Comparison of ENCODE assay signal across 8 cellular contexts in the genomic region with DNA sequence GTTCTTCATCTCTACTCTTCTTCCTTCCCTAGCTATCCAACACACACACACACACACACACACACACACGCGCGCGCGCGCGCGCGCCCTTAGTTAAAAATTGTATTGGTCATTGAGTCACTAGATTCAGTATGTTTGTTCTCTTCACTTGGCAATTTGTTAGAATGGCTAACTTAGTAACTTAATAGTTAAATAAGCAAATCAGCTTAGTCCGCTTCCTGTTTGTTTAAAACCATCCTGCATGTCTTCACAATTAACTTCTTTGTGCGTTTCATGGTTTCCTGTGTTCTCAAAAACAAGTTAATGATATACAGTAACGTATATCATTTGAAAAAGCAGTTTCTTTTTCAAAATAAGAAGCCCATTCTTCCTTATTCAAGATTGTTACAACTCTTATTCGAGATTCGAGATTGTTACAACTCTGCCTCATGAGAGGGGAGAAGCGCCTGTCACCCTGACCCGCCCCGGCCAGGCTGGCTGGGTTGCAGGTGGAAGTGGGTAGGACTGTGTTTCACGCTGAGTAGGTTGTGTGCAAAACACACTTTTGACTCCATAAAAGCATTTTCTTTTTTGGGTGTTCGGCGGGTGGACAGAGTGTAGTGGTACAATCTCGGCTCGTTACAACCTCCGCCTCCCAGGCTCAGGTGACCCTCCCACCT. TPM values are rescaled to one million over a fixed set of nuclear protein-coding genes. Genes with fewer than 3 reads are reported as not detected.
A peak's percentile ranks its signal among the peaks of the same experiment; 100 is the strongest.
DNase-seq lines count a peak whose midpoint lies in the region; ATAC-seq, FAIRE-seq and TF ChIP-seq lines count a peak whose summit lies in the region.

No MANE protein-coding gene starts in this region.

- no peaks in the 10 kb centered on the region for H3K27me3 Mint-ChIP-seq in activated T-helper 1 cell treated with anti-CD3 and anti-CD28 coated beads, Interleukin-12 subunit alpha, Interleukin-12 subunit beta, Interleukin-2, Interleukin-4 antibody, amounts not matched to agents 30 ng/mL and 10 ng/mL and 1 ng/mL, durations not matched to agents 14 hours and 24 hours and 36 hours (ENCODE audit: insufficient read depth)
- no peaks in the 10 kb centered on the region for H3K27me3 Mint-ChIP-seq in nephron (ENCODE audit: low read depth)

- TF ChIP-seq POLR2A in GM12891 (IDR thresholded peaks at IDR 0.05; ENCODE audit: low read depth, low read length) = no peak

- H3K4me3 Mint-ChIP-seq in activated T-helper 1 cell treated with anti-CD3 and anti-CD28 coated beads, Interleukin-12 subunit alpha, Interleukin-12 subunit beta, Interleukin-2, Interleukin-4 antibody, amounts not matched to agents 30 ng/mL and 10 ng/mL and 1 ng/mL, durations not matched to agents 14 hours and 24 hours and 36 hours = peak overlapping the region; percentile 58
- no peak overlapping the region for H3K4me3 Mint-ChIP-seq in nephron

- no peak for FAIRE-seq in GM12891 (lab: Jason Lieb, UNC)

- intact Hi-C loops in activated T-helper 1 cell treated with anti-CD3 and anti-CD28 coated beads, Interleukin-12 subunit alpha, Interleukin-12 subunit beta, Interleukin-2, Interleukin-4 antibody, amounts not matched to agents 30 ng/mL and 10 ng/mL and 1 ng/mL, durations not matched to agents 14 hours and 24 hours and 36 hours (cut with micrococcal nuclease) = no loop called here

- H3K4me1 Mint-ChIP-seq in activated T-helper 1 cell treated with anti-CD3 and anti-CD28 coated beads, Interleukin-12 subunit alpha, Interleukin-12 subunit beta, Interleukin-2, Interleukin-4 antibody, amounts not matched to agents 30 ng/mL and 10 ng/mL and 1 ng/mL, durations not matched to agents 14 hours and 24 hours and 36 hours (ENCODE audit: low read depth) = peaks cover 10% of the 10 kb centered on the region
- peaks cover 11% of the 10 kb centered on the region for H3K4me1 Mint-ChIP-seq in nephron

- DNase-seq in activated T-helper 1 cell treated with anti-CD3 and anti-CD28 coated beads, Interleukin-12 subunit alpha, Interleukin-12 subunit beta, Interleukin-2, Interleukin-4 antibody, amounts not matched to agents 30 ng/mL and 10 ng/mL and 1 ng/mL, durations not matched to agents 14 hours and 24 hours and 36 hours (ENCODE audit: low spot score) = no peak
- DNase-seq in left lobe of liver (ENCODE audit: low spot score) (no peak), NCI-H187 (lab: John Stamatoyannopoulos, UW) (no peak), GM12891 (ENCODE audit: insufficient read length, low spot score) (no peak), NCI-H510A (lab: John Stamatoyannopoulos, UW) (no peak)

- no peak for TF ChIP-seq CTCF in nephron (IDR thresholded peaks at IDR 0.05; ENCODE audit: unreplicated experiment in 3 of 3)

- ATAC-seq in GM18907 (IDR thresholded peaks at IDR 0.05; ENCODE audit: unreplicated experiment) (peak; percentile 65), HG03135 (IDR thresholded peaks at IDR 0.05; ENCODE audit: unreplicated experiment) (peak; percentile 56), left lobe of liver (no peak)

- H3K36me3 Mint-ChIP-seq in activated T-helper 1 cell treated with anti-CD3 and anti-CD28 coated beads, Interleukin-12 subunit alpha, Interleukin-12 subunit beta, Interleukin-2, Interleukin-4 antibody, amounts not matched to agents 30 ng/mL and 10 ng/mL and 1 ng/mL, durations not matched to agents 14 hours and 24 hours and 36 hours (ENCODE audit: low read depth) = peaks cover 3% of the 10 kb centered on the region
- H3K36me3 Mint-ChIP-seq in nephron (ENCODE audit: low read depth) = peaks cover 22% of the 10 kb centered on the region

- no peaks in the 10 kb centered on the region for H3K9me3 Mint-ChIP-seq in activated T-helper 1 cell treated with anti-CD3 and anti-CD28 coated beads, Interleukin-12 subunit alpha, Interleukin-12 subunit beta, Interleukin-2, Interleukin-4 antibody, amounts not matched to agents 30 ng/mL and 10 ng/mL and 1 ng/mL, durations not matched to agents 14 hours and 24 hours and 36 hours
- H3K9me3 Mint-ChIP-seq in nephron = no peaks in the 10 kb centered on the region

- H3K27ac Mint-ChIP-seq in activated T-helper 1 cell treated with anti-CD3 and anti-CD28 coated beads, Interleukin-12 subunit alpha, Interleukin-12 subunit beta, Interleukin-2, Interleukin-4 antibody, amounts not matched to agents 30 ng/mL and 10 ng/mL and 1 ng/mL, durations not matched to agents 14 hours and 24 hours and 36 hours = peak overlapping the region; percentile 91
- peak overlapping the region; percentile 55 to 80 (median 58) for H3K27ac Mint-ChIP-seq in nephron

TF ChIP-seq in GM12891, 5 proteins besides CTCF, POLR2A, EP300 and RAD21:
- TF ChIP-seq POLR2AphosphoS5 (IDR thresholded peaks at IDR 0.05; ENCODE audit: low read depth, low read length) (no peak), TAF1 (IDR thresholded peaks at IDR 0.05; ENCODE audit: low read depth, low read length) (no peak), PAX5 (IDR thresholded peaks at IDR 0.05; ENCODE audit: insufficient read depth, low read length, severe bottlenecking) (no peak), POU2F2 (IDR thresholded peaks at IDR 0.05; ENCODE audit: low read depth, low read length) (no peak), SPI1 (IDR thresholded peaks at IDR 0.05; ENCODE audit: low read depth, low read length) (no peak)

RNA-seq across cellular contexts. Expression of a gene that starts 9.5 kb away (rescaled TPM):
- total RNA-seq in activated T-helper 1 cell treated with anti-CD3 and anti-CD28 coated beads, Interleukin-12 subunit alpha, Interleukin-12 subunit beta, Interleukin-2, Interleukin-4 antibody, amounts not matched to agents 30 ng/mL and 10 ng/mL and 1 ng/mL, durations not matched to agents 14 hours and 24 hours and 36 hours = 26.1 and 31.4 TPM in 2 replicates
- total RNA-seq in left lobe of liver = 31.4 TPM
- polyA plus RNA-seq in GM12891 (2012; ENCODE audit: low read depth, missing spikeins) = 5.2 TPM

RNA-seq across cellular contexts. Expression of a gene that starts 37.2 kb away (rescaled TPM):
- 8.2 and 8.8 TPM in 2 replicates for total RNA-seq in activated T-helper 1 cell treated with anti-CD3 and anti-CD28 coated beads, Interleukin-12 subunit alpha, Interleukin-12 subunit beta, Interleukin-2, Interleukin-4 antibody, amounts not matched to agents 30 ng/mL and 10 ng/mL and 1 ng/mL, durations not matched to agents 14 hours and 24 hours and 36 hours
- 4.4 TPM for total RNA-seq in left lobe of liver
- polyA plus RNA-seq in GM12891 (2012; ENCODE audit: low read depth, missing spikeins) = 2.2 TPM

RNA-seq across cellular contexts. Expression of a gene that starts 45.9 kb away (rescaled TPM):
- total RNA-seq in activated T-helper 1 cell treated with anti-CD3 and anti-CD28 coated beads, Interleukin-12 subunit alpha, Interleukin-12 subunit beta, Interleukin-2, Interleukin-4 antibody, amounts not matched to agents 30 ng/mL and 10 ng/mL and 1 ng/mL, durations not matched to agents 14 hours and 24 hours and 36 hours = 9.9 and 11.1 TPM in 2 replicates
- 3.4 TPM for total RNA-seq in left lobe of liver
- polyA plus RNA-seq in GM12891 (2012; ENCODE audit: low read depth, missing spikeins) = 9.2 TPM

RNA-seq across cellular contexts. Expression of a gene that starts 51.2 kb away (rescaled TPM):
- 40.8 and 41.1 TPM in 2 replicates for total RNA-seq in activated T-helper 1 cell treated with anti-CD3 and anti-CD28 coated beads, Interleukin-12 subunit alpha, Interleukin-12 subunit beta, Interleukin-2, Interleukin-4 antibody, amounts not matched to agents 30 ng/mL and 10 ng/mL and 1 ng/mL, durations not matched to agents 14 hours and 24 hours and 36 hours
- total RNA-seq in left lobe of liver = 9.5 TPM
- 14.9 TPM for polyA plus RNA-seq in GM12891 (2012; ENCODE audit: low read depth, missing spikeins)
